Comparison of ENCODE assay signal across 1 cellular context in genomic region chr3:31966978-31967592, GRCh38.
TF ChIP-seq lines count a peak whose summit lies in the region.

No MANE protein-coding gene starts in this region.

TF ChIP-seq in H1, 55 proteins besides CTCF, POLR2A, EP300 and RAD21:
- TF ChIP-seq ATF3 (IDR thresholded peaks at IDR 0.05; ENCODE audit: insufficient read depth, low read depth, low read length): no peak
- TF ChIP-seq KDM1A (IDR thresholded peaks at IDR 0.05; ENCODE audit: borderline replicate concordance, low read length): 0 out of 2 replicates have a peak, but pooled peaks have one; percentile 45
- no peak for TF ChIP-seq JUN (IDR thresholded peaks at IDR 0.05; ENCODE audit: low read depth, low read length)
- TF ChIP-seq ASH2L (IDR thresholded peaks at IDR 0.05; ENCODE audit: low read length): no peak
TF ChIP-seq in H1: peak in this region for 1.
